Comparison of ENCODE assay signal across 9 cellular contexts in genomic region chr4:184396001-184396400, GRCh38.
DNase-seq lines count a peak whose midpoint lies in the region; ATAC-seq, FAIRE-seq and TF ChIP-seq lines count a peak whose summit lies in the region.
"Had no signal": no experiment of that assay in that cellular context is flagged by ENCODE, and none has a peak within 500 bp of the region (broad histone marks: within the 10 kb centered on the region; RNA-seq: fewer than 3 reads in every experiment).

No MANE protein-coding gene starts in this region.

- RAD21 ChIA-PET in GM12878 (lab: Charles Lee; ENCODE audit: unreplicated experiment), result interaction anchor here (0.7 to 3.7 kb wide), 11 partner anchors 12 to 145 kb away, joined by 3 to 22 read pairs (median 4); no protein-coding TSS in a partner anchor

- DNase-seq in GM12878 (ENCODE audit: low read depth, low spot score), result peak; percentile 81
- DNase-seq in stimulated activated CD4-positive, alpha-beta T cell treated with anti-CD3 and anti-CD28 coated beads, Interleukin-2, amount 100 ng/mL, for 48 hours, result no peak
- DNase-seq in T1000 (lab: John Stamatoyannopoulos, UW), result no peak
- no peak for DNase-seq in erythroblast (lab: John Stamatoyannopoulos, UW)
- DNase-seq in medulla oblongata (ENCODE audit: extremely low spot score), result no peak

- H3K36me3 ChIP-seq in DOHH2 (ENCODE audit: control insufficient read depth, low read length) (peaks cover 5% of the 10 kb centered on the region; the same call in 1 of the 2 replicates), GM12878 (ENCODE audit: control insufficient read depth in 2 of 2, insufficient read depth in 2 of 2, low read length in 1 of 2) (peaks cover 13 to 52% of the 10 kb centered on the region in 2 experiments)

- H3K4me1 ChIP-seq in DOHH2 (ENCODE audit: control insufficient read depth, low read length) (peaks cover 28% of the 10 kb centered on the region), GM12878 (ENCODE audit: control insufficient read depth, insufficient read depth, low read length) (peaks cover 29% of the 10 kb centered on the region)

- H3K9me3 ChIP-seq in DOHH2 (ENCODE audit: control insufficient read depth, insufficient read depth, low read length), result no peaks in the 10 kb centered on the region
- H3K9me3 ChIP-seq in GM12878 (replicated peaks; ENCODE audit: control insufficient read depth, insufficient read depth, low read length), result no peaks in the 10 kb centered on the region; the same call in 1 of the 3 replicates

- H3F3A ChIP-seq in DOHH2 (ENCODE audit: control insufficient read depth, insufficient read depth), result no peaks in the 10 kb centered on the region

- no peaks in the 10 kb centered on the region for H3K9me2 ChIP-seq in DOHH2 (replicated peaks; ENCODE audit: control insufficient read depth, low read length)

- intact Hi-C loops in GM12878 (cut with micrococcal nuclease; ENCODE audit: unreplicated experiment), result loop anchor here (5.0 kb wide), 5 partner anchors 76 to 141 kb away; partner anchors contain the start of gene IRF2

- CTCF ChIA-PET in GM12878 (lab: Yijun Ruan, JAX), result interaction anchor here (0.8 to 1.4 kb wide), 4 partner anchors 15 to 132 kb away, joined by 3 to 5 read pairs (median 4); no protein-coding TSS in a partner anchor

- H3K4me3 ChIP-seq in DOHH2 (ENCODE audit: low read length), result peak overlapping the region; percentile 69
- peak overlapping the region; percentile 29; the same call in 1 of the 2 replicates for H3K4me3 ChIP-seq in GM12878

- H3K4me2 ChIP-seq in DOHH2 (ENCODE audit: low read length), result peak overlapping the region; percentile 87
- H3K4me2 ChIP-seq in GM12878 (ENCODE audit: control insufficient read depth, insufficient read depth), result peak overlapping the region; percentile 94

- SMC1A ChIA-PET in GM12878 (lab: Charles Lee; ENCODE audit: uncharacterized antibody, unreplicated experiment), result interaction anchor here (0.6 to 2.6 kb wide), 17 partner anchors 8 to 259 kb away, joined by 3 to 23 read pairs (median 7); no protein-coding TSS in a partner anchor

- 1% methylated on average over 14 of the region's 14 CpGs for WGBS in GM12878 (ENCODE audit: insufficient coverage, insufficient replicate concordance, low lambda C conversion rate, missing lambda C conversion rate)

- TF ChIP-seq CTCF in DOHH2 (IDR thresholded peaks at IDR 0.05; ENCODE audit: low read depth, low read length, poor library complexity, severe bottlenecking) (no peak), GM12878 (IDR thresholded peaks at IDR 0.05 in 2 of 3, conservative IDR thresholded peaks at IDR 0.05 in 1 of 3; ENCODE audit: control insufficient read depth in 2 of 3, extremely low read depth in 1 of 3, insufficient read depth in 1 of 3, low read depth in 3 of 3, low read length in 3 of 3) (no peak)

- H3K79me2 ChIP-seq in DOHH2 (ENCODE audit: control insufficient read depth, low read length) (no peaks in the 10 kb centered on the region), GM12878 (ENCODE audit: control insufficient read depth, insufficient read depth, low read length) (peaks cover 5% of the 10 kb centered on the region)

- H3K27me3 ChIP-seq in DOHH2 (ENCODE audit: control insufficient read depth, low read length) (no peaks in the 10 kb centered on the region), GM12878 (replicated peaks in 1 of 2; ENCODE audit: control insufficient read depth in 2 of 2, insufficient read depth in 2 of 2, low read length in 1 of 2) (no peaks in the 10 kb centered on the region)

- in situ Hi-C loops in GM12878 (cut with MboI), result no loop called here

- ATAC-seq in GM19324 (IDR thresholded peaks at IDR 0.05; ENCODE audit: low FRiP score, unreplicated experiment) (peak; percentile 64), HG03097 (IDR thresholded peaks at IDR 0.05; ENCODE audit: low FRiP score, unreplicated experiment) (peak; percentile 76), GM12878 (peak; percentile 89)

- H4K20me1 ChIP-seq in DOHH2 (ENCODE audit: control insufficient read depth, insufficient read depth, low read depth, low read length), result no peaks in the 10 kb centered on the region
- H4K20me1 ChIP-seq in GM12878 (ENCODE audit: control insufficient read depth, insufficient read depth), result no peaks in the 10 kb centered on the region

- no TSS peak for BruUV-seq in GM12878 (replicated peaks; lab: Mats Ljungman, UMichigan)

- peak; percentile 63; the same call in 1 of the 2 replicates for TF ChIP-seq POLR2A in GM12878 (IDR thresholded peaks at IDR 0.05; ENCODE audit: low read depth, low read length)
- no peak for TF ChIP-seq POLR2A in erythroblast (IDR thresholded peaks at IDR 0.05; ENCODE audit: low read length)

- FAIRE-seq in GM12878 (lab: Jason Lieb, UNC), result no peak
- FAIRE-seq: colon had no signal

- no peak for TF ChIP-seq EP300 in GM12878 (IDR thresholded peaks at IDR 0.05; ENCODE audit: borderline replicate concordance in 1 of 2, control insufficient read depth in 1 of 2, low read depth in 2 of 2, low read length in 2 of 2)

- H3K9ac ChIP-seq in GM12878 (ENCODE audit: control insufficient read depth, insufficient read depth, low read length), result peak overlapping the region; percentile 47

- peak overlapping the region; percentile 55 for H3K27ac ChIP-seq in DOHH2 (ENCODE audit: low read depth, low read length)
- H3K27ac ChIP-seq in GM12878 (ENCODE audit: control insufficient read depth, insufficient read depth), result peak overlapping the region; percentile 76

- TF ChIP-seq RAD21 in GM12878 (IDR thresholded peaks at IDR 0.05; ENCODE audit: insufficient read depth, low read depth, low read length), result no peak

- POLR2A ChIA-PET in GM12878 (lab: Charles Lee), result interaction anchor here (0.7 to 2.9 kb wide), 8 partner anchors 11 to 119 kb away, joined by 3 to 16 read pairs (median 3); no protein-coding TSS in a partner anchor

- H2AFZ ChIP-seq in GM12878 (ENCODE audit: control insufficient read depth, low read depth, low read length), result no peak overlapping the region

TF ChIP-seq in GM12878, 131 proteins besides CTCF, POLR2A, EP300 and RAD21 (continues in another document):
- TF ChIP-seq IKZF2 (IDR thresholded peaks at IDR 0.05) (0 out of 4 replicates have a peak, but pooled peaks of 1 of the 2 experiments have one; percentile 25), IRF4 (IDR thresholded peaks at IDR 0.05; ENCODE audit: low read depth, low read length) (0 out of 2 replicates have a peak, but pooled peaks have one; percentile 17), BHLHE40 (IDR thresholded peaks at IDR 0.05; ENCODE audit: borderline replicate concordance in 1 of 2, low read depth in 2 of 2, low read length in 1 of 2) (peak; percentile 87 to 90), RUNX3 (IDR thresholded peaks at IDR 0.05; ENCODE audit: low read length) (peak; percentile 88), WRNIP1 (IDR thresholded peaks at IDR 0.05; ENCODE audit: borderline replicate concordance, low read depth, low read length) (no peak), POLR2AphosphoS5 (IDR thresholded peaks at IDR 0.05; ENCODE audit: low read length) (peak; percentile 27; the same call in 1 of the 2 replicates), NBN (IDR thresholded peaks at IDR 0.05) (no peak), TAF1 (IDR thresholded peaks at IDR 0.05; ENCODE audit: borderline replicate concordance, low read depth, low read length) (peak; percentile 47; the same call in 1 of the 2 replicates), MTA3 (IDR thresholded peaks at IDR 0.05; ENCODE audit: borderline replicate concordance, low read length) (0 out of 2 replicates have a peak, but pooled peaks have one; percentile 56), SPI1 (IDR thresholded peaks at IDR 0.05; ENCODE audit: borderline replicate concordance, insufficient read depth, low read depth, low read length) (no peak), NFIC (IDR thresholded peaks at IDR 0.05; ENCODE audit: low read depth, low read length) (peak; percentile 67)
- TF ChIP-seq, protein P1, sequence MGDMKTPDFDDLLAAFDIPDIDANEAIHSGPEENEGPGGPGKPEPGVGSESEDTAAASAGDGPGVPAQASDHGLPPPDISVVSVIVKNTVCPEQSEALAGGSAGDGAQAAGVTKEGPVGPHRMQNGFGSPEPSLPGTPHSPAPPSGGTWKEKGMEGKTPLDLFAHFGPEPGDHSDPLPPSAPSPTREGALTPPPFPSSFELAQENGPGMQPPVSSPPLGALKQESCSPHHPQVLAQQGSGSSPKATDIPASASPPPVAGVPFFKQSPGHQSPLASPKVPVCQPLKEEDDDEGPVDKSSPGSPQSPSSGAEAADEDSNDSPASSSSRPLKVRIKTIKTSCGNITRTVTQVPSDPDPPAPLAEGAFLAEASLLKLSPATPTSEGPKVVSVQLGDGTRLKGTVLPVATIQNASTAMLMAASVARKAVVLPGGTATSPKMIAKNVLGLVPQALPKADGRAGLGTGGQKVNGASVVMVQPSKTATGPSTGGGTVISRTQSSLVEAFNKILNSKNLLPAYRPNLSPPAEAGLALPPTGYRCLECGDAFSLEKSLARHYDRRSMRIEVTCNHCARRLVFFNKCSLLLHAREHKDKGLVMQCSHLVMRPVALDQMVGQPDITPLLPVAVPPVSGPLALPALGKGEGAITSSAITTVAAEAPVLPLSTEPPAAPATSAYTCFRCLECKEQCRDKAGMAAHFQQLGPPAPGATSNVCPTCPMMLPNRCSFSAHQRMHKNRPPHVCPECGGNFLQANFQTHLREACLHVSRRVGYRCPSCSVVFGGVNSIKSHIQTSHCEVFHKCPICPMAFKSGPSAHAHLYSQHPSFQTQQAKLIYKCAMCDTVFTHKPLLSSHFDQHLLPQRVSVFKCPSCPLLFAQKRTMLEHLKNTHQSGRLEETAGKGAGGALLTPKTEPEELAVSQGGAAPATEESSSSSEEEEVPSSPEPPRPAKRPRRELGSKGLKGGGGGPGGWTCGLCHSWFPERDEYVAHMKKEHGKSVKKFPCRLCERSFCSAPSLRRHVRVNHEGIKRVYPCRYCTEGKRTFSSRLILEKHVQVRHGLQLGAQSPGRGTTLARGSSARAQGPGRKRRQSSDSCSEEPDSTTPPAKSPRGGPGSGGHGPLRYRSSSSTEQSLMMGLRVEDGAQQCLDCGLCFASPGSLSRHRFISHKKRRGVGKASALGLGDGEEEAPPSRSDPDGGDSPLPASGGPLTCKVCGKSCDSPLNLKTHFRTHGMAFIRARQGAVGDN (IDR thresholded peaks at IDR 0.05), result no peak
- TF ChIP-seq, protein P2, sequence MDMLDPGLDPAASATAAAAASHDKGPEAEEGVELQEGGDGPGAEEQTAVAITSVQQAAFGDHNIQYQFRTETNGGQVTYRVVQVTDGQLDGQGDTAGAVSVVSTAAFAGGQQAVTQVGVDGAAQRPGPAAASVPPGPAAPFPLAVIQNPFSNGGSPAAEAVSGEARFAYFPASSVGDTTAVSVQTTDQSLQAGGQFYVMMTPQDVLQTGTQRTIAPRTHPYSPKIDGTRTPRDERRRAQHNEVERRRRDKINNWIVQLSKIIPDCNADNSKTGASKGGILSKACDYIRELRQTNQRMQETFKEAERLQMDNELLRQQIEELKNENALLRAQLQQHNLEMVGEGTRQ (IDR thresholded peaks at IDR 0.05; ENCODE audit: borderline replicate concordance, low read depth, low read length), result no peak
